11 cellular contexts compared by ENCODE assay signal in genomic region chr1:41882068-41882477, GRCh38. TPM values are rescaled to one million over a fixed set of nuclear protein-coding genes. Genes with fewer than 3 reads are reported as not detected.
DNase-seq lines count a peak whose midpoint lies in the region; ATAC-seq and TF ChIP-seq lines count a peak whose summit lies in the region.
"Had no signal": no experiment of that assay in that cellular context is flagged by ENCODE, and none has a peak within 500 bp of the region (broad histone marks: within the 10 kb centered on the region; RNA-seq: fewer than 3 reads in every experiment).

No MANE protein-coding gene starts in this region.

- H3K9me3 ChIP-seq in psoas muscle (no peaks in the 10 kb centered on the region), esophagus muscularis mucosa (no peaks in the 10 kb centered on the region), right lobe of liver (no peaks in the 10 kb centered on the region)
- H3K9me3 ChIP-seq: esophagus squamous epithelium, ovary had no signal

- peak; percentile 34 for DNase-seq in NCI-H146 treated with DMSO at 0.1 percent for 48 hours (lab: John Stamatoyannopoulos, UW; ENCODE audit: unreplicated experiment)
- DNase-seq in psoas muscle = no peak
- no peak for DNase-seq in esophagus muscularis mucosa (ENCODE audit: extremely low spot score)
- DNase-seq in right lobe of liver = no peak
- DNase-seq: activated CD8-positive, alpha-beta memory T cell treated with anti-CD3 and anti-CD28 coated beads, Interleukin-2, amount 50 U/mL, for 4 hours; esophagus squamous epithelium; NCI-H524 treated with DMSO at 0.1 percent for 48 hours; ovary had no signal

- 25 to 53% (median 34%) methylated on average over 5 of the region's 5 CpGs for WGBS in psoas muscle, 3 donors
- WGBS in esophagus muscularis mucosa = 46% methylated on average over 5 of the region's 5 CpGs
- WGBS in right lobe of liver (ENCODE audit: insufficient coverage, low coverage, low lambda C conversion rate, missing lambda C conversion rate) = 60% methylated on average over 5 of the region's 5 CpGs

- TF ChIP-seq CTCF in VCaP (conservative IDR thresholded peaks at IDR 0.05) (no peak), psoas muscle (IDR thresholded peaks at IDR 0.05) (no peak), esophagus muscularis mucosa (IDR thresholded peaks at IDR 0.05) (no peak), right lobe of liver (IDR thresholded peaks at IDR 0.05) (no peak)

- H3K36me3 ChIP-seq in psoas muscle (ENCODE audit: insufficient read depth in 1 of 2, low read depth in 1 of 2) = no peaks in the 10 kb centered on the region
- no peaks in the 10 kb centered on the region for H3K36me3 ChIP-seq in esophagus muscularis mucosa
- no peaks in the 10 kb centered on the region for H3K36me3 ChIP-seq in right lobe of liver
- H3K36me3 ChIP-seq: esophagus squamous epithelium, ovary had no signal

- H3K4me1 ChIP-seq in psoas muscle (peaks cover 43% of the 10 kb centered on the region), esophagus muscularis mucosa (peaks cover 0 to 22% (median 2%) of the 10 kb centered on the region in 4 donors), right lobe of liver (no peaks in the 10 kb centered on the region)

- H3K4me3 ChIP-seq in GM08714 (ENCODE audit: low read length) (peak overlapping the region; percentile 18; the same call in 1 of the 2 replicates), psoas muscle (peak overlapping the region; percentile 1), esophagus muscularis mucosa (no peak overlapping the region), right lobe of liver (no peak overlapping the region)
- H3K4me3 ChIP-seq: esophagus squamous epithelium, ovary had no signal

- H3K27me3 ChIP-seq in psoas muscle (ENCODE audit: insufficient read depth in 3 of 3, low read length in 2 of 3) (no peaks in the 10 kb centered on the region), esophagus muscularis mucosa (no peaks in the 10 kb centered on the region), right lobe of liver (no peaks in the 10 kb centered on the region)
- H3K27me3 ChIP-seq: esophagus squamous epithelium, ovary had no signal

- H3K27ac ChIP-seq in VCaP (peak overlapping the region; percentile 97), psoas muscle (peak overlapping the region; percentile 71), esophagus muscularis mucosa (replicated peaks in 1 of 4) (no peak overlapping the region), right lobe of liver (no peak overlapping the region)
- H3K27ac ChIP-seq: esophagus squamous epithelium, ovary had no signal

- ATAC-seq in psoas muscle = peak in 2 of 4 donors; percentile 36 to 58
- no peak for ATAC-seq in right lobe of liver
- ATAC-seq in HG03460 (IDR thresholded peaks at IDR 0.05; ENCODE audit: unreplicated experiment) = no peak

- intact Hi-C loops in psoas muscle (cut with DNase I) (no loop called here), esophagus muscularis mucosa (cut with DNase I) (no loop called here), right lobe of liver (cut with DNase I) (no loop called here)

- TF ChIP-seq EP300 in esophagus muscularis mucosa (IDR thresholded peaks at IDR 0.05) = no peak

- TF ChIP-seq POLR2A in esophagus muscularis mucosa (IDR thresholded peaks at IDR 0.05; ENCODE audit: low read depth) = no peak
- TF ChIP-seq POLR2A in right lobe of liver (IDR thresholded peaks at IDR 0.05) = no peak

RNA-seq across cellular contexts. Expression of gene HIVEP3, which starts 36.6 kb away (rescaled TPM):
- total RNA-seq in psoas muscle (1 to 10 TPM; 2.1 to 3.4 (median 3.1) TPM), esophagus muscularis mucosa (1 to 10 TPM; 1.4 to 3.0 (median 2.3) TPM), right lobe of liver (1 to 10 TPM; 1.4 to 3.9 (median 2.2) TPM)
- polyA plus RNA-seq in psoas muscle = 1 to 10 TPM in 1 of 3 donors, under 1 TPM in 2; 0.70 to 1.4 (median 0.98) TPM

Comparison
In these comparisons a context has a peak if more than half of its experiments do, and no peak if none do; other contexts are left out.
1. H3K4me3 ChIP-seq: peak in GM08714 (single experiment) and psoas muscle (single experiment); none in esophagus muscularis mucosa (0 of 4) and right lobe of liver (0 of 3).
2. H3K27ac ChIP-seq: peak in VCaP (single experiment) and psoas muscle (single experiment); none in esophagus muscularis mucosa (0 of 4) and right lobe of liver (0 of 3).